ENCODE assay signal across 7 cellular contexts in genomic region chr1:202034683-202035462, GRCh38. TPM values are rescaled to one million over a fixed set of nuclear protein-coding genes. Genes with fewer than 3 reads are reported as not detected.
DNase-seq lines count a peak whose midpoint lies in the region; ATAC-seq and TF ChIP-seq lines count a peak whose summit lies in the region.

No MANE protein-coding gene starts in this region.

- intact Hi-C loops in colonic mucosa (cut with DNase I) = no loop called here

- H3K27ac ChIP-seq in colonic mucosa (peak overlapping the region; percentile 69), mucosa of rectum (ENCODE audit: low read depth in 2 of 2, low read length in 2 of 2) (peak overlapping the region; percentile 93 to 96)

- H3K9me3 ChIP-seq in colonic mucosa (no peaks in the 10 kb centered on the region), mucosa of rectum (ENCODE audit: control insufficient read depth in 2 of 2, low read length in 2 of 2) (no peaks in the 10 kb centered on the region)

- H3K9ac ChIP-seq in colonic mucosa (ENCODE audit: low read depth in 2 of 2, low read length in 2 of 2) (peak overlapping the region; percentile 69 to 96), mucosa of rectum (ENCODE audit: low read depth in 1 of 2, low read length in 2 of 2) (peak overlapping the region; percentile 87 to 88)

- DNase-seq in NCI-H2029 treated with DMSO at 0.1 percent for 48 hours (lab: John Stamatoyannopoulos, UW) (peak; percentile 76), colonic mucosa (peak; percentile 96), T-helper 2 cell (no peak), occipital lobe (lab: John Stamatoyannopoulos, UW) (no peak)

- peak; percentile 65 for ATAC-seq in GM19372 (IDR thresholded peaks at IDR 0.05; ENCODE audit: low read depth, unreplicated experiment)
- no peak for ATAC-seq in HG02610 (IDR thresholded peaks at IDR 0.05; ENCODE audit: unreplicated experiment)

- H3K27me3 ChIP-seq in colonic mucosa = no peaks in the 10 kb centered on the region
- no peaks in the 10 kb centered on the region for H3K27me3 ChIP-seq in mucosa of rectum (ENCODE audit: control insufficient read depth in 2 of 2, insufficient read depth in 2 of 2, low read length in 2 of 2)

- H3K4me3 ChIP-seq in colonic mucosa = no peak overlapping the region
- H3K4me3 ChIP-seq in mucosa of rectum (ENCODE audit: low read length in 2 of 2) = peak overlapping the region; percentile 40 to 60

- H3K36me3 ChIP-seq in colonic mucosa (no peaks in the 10 kb centered on the region), mucosa of rectum (ENCODE audit: control insufficient read depth in 2 of 2, insufficient read depth in 2 of 2, low read length in 2 of 2) (no peaks in the 10 kb centered on the region)

- no peaks in the 10 kb centered on the region for H3K4me1 ChIP-seq in colonic mucosa
- peaks cover 4 to 25% of the 10 kb centered on the region in 2 donors for H3K4me1 ChIP-seq in mucosa of rectum (ENCODE audit: control insufficient read depth in 2 of 2, insufficient read depth in 2 of 2, low read length in 2 of 2)

- no peak for TF ChIP-seq CTCF in colonic mucosa (IDR thresholded peaks at IDR 0.05)

RNA-seq across cellular contexts. Expression of gene ELF3, which starts 24.5 kb away (rescaled TPM):
- total RNA-seq in colonic mucosa (1,000 to 10,000 TPM in 1 of 2 donors, 100 to 1,000 TPM in 1; 749 to 1,162 TPM), occipital lobe (0.31 TPM)

RNA-seq across cellular contexts. Expression of gene RNPEP, which starts 52.4 kb away (rescaled TPM):
- 100 to 1,000 TPM; 142 to 147 TPM for total RNA-seq in colonic mucosa
- 18.9 TPM for total RNA-seq in occipital lobe

Comparison
In these comparisons a context has a peak if more than half of its experiments do, and no peak if none do; other contexts are left out.
1. DNase-seq: peak in NCI-H2029 treated with DMSO at 0.1 percent for 48 hours (single experiment) and colonic mucosa (single experiment); none in T-helper 2 cell (0 of 5) and occipital lobe (single experiment).
2. RNA of gene ELF3, which starts 24.5 kb away (total RNA-seq): 749 to 1,162 TPM in colonic mucosa; 0.31 TPM in occipital lobe (single experiment); every median in the first group is over 100 times any median in the second.